In genomic region chr4:152735302-152735917, GRCh38 we compare ENCODE assay signal across 8 cellular contexts. TPM values are rescaled to one million over a fixed set of nuclear protein-coding genes. Genes with fewer than 3 reads are reported as not detected.
DNase-seq lines count a peak whose midpoint lies in the region; ATAC-seq and TF ChIP-seq lines count a peak whose summit lies in the region.

No MANE protein-coding gene starts in this region.

- peak; percentile 26 for DNase-seq in ACHN
- DNase-seq in NCI-H2196 treated with DMSO at 0.1 percent for 48 hours (lab: John Stamatoyannopoulos, UW; ENCODE audit: unreplicated experiment), result peak; percentile 9
- peak; percentile 22 for DNase-seq in cerebellar cortex (ENCODE audit: low spot score)
- peak; percentile 30 for DNase-seq in midbrain (lab: John Stamatoyannopoulos, UW)
- DNase-seq in Ammon's horn (ENCODE audit: low spot score), result no peak
- DNase-seq in UCSD-AML1 (lab: John Stamatoyannopoulos, UW; ENCODE audit: unreplicated experiment), result no peak
- no peak for DNase-seq in T-cell

- no peak for ATAC-seq in T-cell (replicated peaks in 1 of 4)

- peaks cover 3% of the 10 kb centered on the region in 2 donors for H3K27me3 Mint-ChIP-seq in T-cell

- POLR2A ChIA-PET in T-cell (lab: Charles Lee), result no interaction called here

- H3K27ac Mint-ChIP-seq in T-cell, result no peak overlapping the region

- in situ Hi-C loops in ACHN (cut with HindIII; ENCODE audit: low pct_ligation_motif_present, low pct_unique_long_range_greater_than_20kb, low sequenced_read_pairs), result no loop called here

- no peak overlapping the region for H3K4me3 Mint-ChIP-seq in T-cell

- H3K36me3 Mint-ChIP-seq in T-cell, result no peaks in the 10 kb centered on the region

- peak; percentile 51; the same call in 2 of the 3 replicates for TF ChIP-seq CTCF in GM12872 (IDR thresholded peaks at IDR 0.05; ENCODE audit: insufficient read depth, low read depth, low read length)

- H3K4me1 Mint-ChIP-seq in T-cell, result peaks cover 2 to 4% (median 3%) of the 10 kb centered on the region in 3 donors

- CTCF ChIA-PET in T-cell (lab: Charles Lee), result interaction anchor here (0.6 to 2.0 kb wide), 6 partner anchors 12 to 1618 kb away, joined by 3 to 12 read pairs (median 4); no protein-coding TSS in a partner anchor

- no peaks in the 10 kb centered on the region for H3K9me3 Mint-ChIP-seq in T-cell

RNA-seq across cellular contexts. Expression of gene TIGD4, which starts 44.1 kb away (rescaled TPM):
- under 1 TPM in 4 of 5 donors, not detected in 1; 0.13 to 0.28 (median 0.22) TPM for total RNA-seq in T-cell

RNA-seq across cellular contexts. Expression of gene ARFIP1, which starts 44.3 kb away (rescaled TPM):
- 10 to 100 TPM in 4 of 5 donors, 1 to 10 TPM in 1; 8.2 to 16.3 (median 12.1) TPM for total RNA-seq in T-cell

RNA-seq across cellular contexts. Expression of gene TMEM154, which starts 55.6 kb away (rescaled TPM):
- total RNA-seq in T-cell, result 10 to 100 TPM; 19.3 to 28.5 (median 24.6) TPM

Comparison
In these comparisons a context has a peak if more than half of its experiments do, and no peak if none do; other contexts are left out.
1. DNase-seq: peak in ACHN (single experiment), NCI-H2196 treated with DMSO at 0.1 percent for 48 hours (single experiment), cerebellar cortex (single experiment) and midbrain (single experiment); none in Ammon's horn (single experiment), UCSD-AML1 (single experiment) and T-cell (0 of 34).